Comparison of ENCODE assay signal across 26 cellular contexts in genomic region chr10:119362122-119362521, GRCh38.
DNase-seq lines count a peak whose midpoint lies in the region; ATAC-seq, FAIRE-seq and TF ChIP-seq lines count a peak whose summit lies in the region.
"Had no signal": no experiment of that assay in that cellular context is flagged by ENCODE, and none has a peak within 500 bp of the region (broad histone marks: within the 10 kb centered on the region; RNA-seq: fewer than 3 reads in every experiment).

No MANE protein-coding gene starts in this region.

- H3K4me1 ChIP-seq in BLaER1 treated with 17β-estradiol and CSF1 and Interleukin-3, amounts not matched to agents 10 nM and 100 nM, result peaks cover under 1 to 55% (median 43%) of the 10 kb centered on the region in 10 experiments; a peak in 17 of 20 replicates
- H3K4me1 ChIP-seq in adrenal gland (replicated peaks in 1 of 2) (peaks cover 6 to 23% of the 10 kb centered on the region in 2 donors), right atrium auricular region (peaks cover 0 to 49% of the 10 kb centered on the region in 2 donors), pancreas (peaks cover 0 to 19% (median 12%) of the 10 kb centered on the region in 3 donors), suprapubic skin (peaks cover 24% of the 10 kb centered on the region)

- no peaks in the 10 kb centered on the region for H4K20me1 ChIP-seq in BLaER1 treated with 17β-estradiol and CSF1 and Interleukin-3, amounts not matched to agents 10 nM and 100 nM

- ATAC-seq in pancreas, result peak in 3 of 4 donors; percentile 41 to 70 (median 63)
- ATAC-seq in activated CD8-positive, alpha-beta memory T cell treated with anti-CD3 and anti-CD28 coated beads, Interleukin-2, amount 10 ng/mL, durations not matched to agents 7 days and 5 days, result no peak
- ATAC-seq: Panc1; stimulated activated naive CD8-positive, alpha-beta T cell treated with anti-CD3 and anti-CD28 coated beads, Interleukin-15, amount 100 ng/mL, for 72 hours had no signal

- intact Hi-C loops in adrenal gland (cut with DNase I) (no loop called here), pancreas (cut with DNase I) (no loop called here)

- FAIRE-seq in pancreas (lab: Jason Lieb, UNC), result no peak
- FAIRE-seq in D721Med (lab: Jason Lieb, UNC), result no peak
- FAIRE-seq: urothelium cell line had no signal

- no peak for TF ChIP-seq EP300 in suprapubic skin (IDR thresholded peaks at IDR 0.05)

- DNase-seq in adrenal gland (peak in 5 of 7 donors; percentile 35 to 67 (median 41)), right atrium auricular region (ENCODE audit: low spot score) (no peak), pancreas (peak in 1 of 6 donors; percentile 42), D721Med (ENCODE audit: insufficient read length, low spot score) (no peak), suprapubic skin (ENCODE audit: low spot score in 2 of 2) (no peak)
- DNase-seq in activated CD8-positive, alpha-beta memory T cell treated with anti-CD3 and anti-CD28 coated beads, Interleukin-2, amount 10 ng/mL, durations not matched to agents 7 days and 5 days, result no peak
- DNase-seq in effector CD4-positive, alpha-beta T cell, result no peak
- DNase-seq: activated CD4-positive, CD25-positive, alpha-beta regulatory T cell treated with anti-CD3 and anti-CD28 coated beads, Interleukin-2, amount 50 U/mL, for 72 hours; activated CD8-positive, alpha-beta memory T cell treated with anti-CD3 and anti-CD28 coated beads for 24 hours; CD4-positive, alpha-beta T cell; cortex of kidney; HCEC 1CT; MV-4-11; naive B cell; NCI-H1930; NCI-H226; SK-N-SH; stimulated activated CD4-positive, alpha-beta T cell treated with anti-CD3 and anti-CD28 coated beads, Interleukin-2, amount 100 ng/mL, for 48 hours; stimulated activated naive CD8-positive, alpha-beta T cell treated with anti-CD3 and anti-CD28 coated beads, Interleukin-15, amount 100 ng/mL, for 72 hours had no signal

- no peak for TF ChIP-seq CTCF in adrenal gland (IDR thresholded peaks at IDR 0.05)
- no peak for TF ChIP-seq CTCF in right atrium auricular region (IDR thresholded peaks at IDR 0.05)
- TF ChIP-seq CTCF in pancreas (IDR thresholded peaks at IDR 0.05), result no peak
- no peak for TF ChIP-seq CTCF in D721Med (IDR thresholded peaks at IDR 0.05; ENCODE audit: insufficient read depth, missing control alignments)
- no peak for TF ChIP-seq CTCF in suprapubic skin (IDR thresholded peaks at IDR 0.05)

- peak overlapping the region in 9 of 11 experiments; percentile 10 to 43 (median 24); a peak in 14 of 22 replicates for H3K4me2 ChIP-seq in BLaER1 treated with 17β-estradiol and CSF1 and Interleukin-3, amounts not matched to agents 10 nM and 100 nM
- H3K4me2 ChIP-seq: SK-N-SH had no signal

- TF ChIP-seq POLR2A in adrenal gland (IDR thresholded peaks at IDR 0.05) (no peak), suprapubic skin (IDR thresholded peaks at IDR 0.05) (no peak)

- no peak overlapping the region for H3K4me3 Mint-ChIP-seq in activated CD8-positive, alpha-beta memory T cell treated with anti-CD3 and anti-CD28 coated beads, Interleukin-2, amount 10 ng/mL, durations not matched to agents 7 days and 5 days
- H3K4me3 Mint-ChIP-seq: activated naive CD8-positive, alpha-beta T cell; activated T-helper 1 cell treated with anti-CD3 and anti-CD28 coated beads, Interleukin-12 subunit alpha, Interleukin-12 subunit beta, Interleukin-2, Interleukin-4 antibody, amounts not matched to agents 30 ng/mL and 10 ng/mL and 1 ng/mL, durations not matched to agents 14 hours and 24 hours and 36 hours; brain; CD4-positive, alpha-beta T cell; stimulated activated naive CD8-positive, alpha-beta T cell treated with anti-CD3 and anti-CD28 coated beads, Interleukin-15, amount 100 ng/mL, for 72 hours had no signal

- no peak overlapping the region for H3K9ac ChIP-seq in BLaER1 treated with 17β-estradiol and CSF1 and Interleukin-3, amounts not matched to agents 10 nM and 100 nM
- H3K9ac ChIP-seq: SK-N-SH had no signal

- no peaks in the 10 kb centered on the region for H3K27me3 Mint-ChIP-seq in activated CD8-positive, alpha-beta memory T cell treated with anti-CD3 and anti-CD28 coated beads, Interleukin-2, amount 10 ng/mL, durations not matched to agents 7 days and 5 days
- H3K27me3 Mint-ChIP-seq: activated naive CD8-positive, alpha-beta T cell; brain; CD4-positive, alpha-beta T cell; naive B cell; stimulated activated naive CD8-positive, alpha-beta T cell treated with anti-CD3 and anti-CD28 coated beads, Interleukin-15, amount 100 ng/mL, for 72 hours had no signal

- H3K27me3 ChIP-seq in BLaER1 treated with 17β-estradiol and CSF1 and Interleukin-3, amounts not matched to agents 10 nM and 100 nM, result no peaks in the 10 kb centered on the region
- H3K27me3 ChIP-seq in adrenal gland (no peaks in the 10 kb centered on the region), right atrium auricular region (no peaks in the 10 kb centered on the region), pancreas (no peaks in the 10 kb centered on the region), suprapubic skin (no peaks in the 10 kb centered on the region)

- no peaks in the 10 kb centered on the region for H3K36me3 ChIP-seq in BLaER1 treated with 17β-estradiol and CSF1 and Interleukin-3, amounts not matched to agents 10 nM and 100 nM
- H3K36me3 ChIP-seq in adrenal gland (replicated peaks in 1 of 2), result no peaks in the 10 kb centered on the region
- H3K36me3 ChIP-seq in right atrium auricular region, result no peaks in the 10 kb centered on the region
- H3K36me3 ChIP-seq in pancreas, result no peaks in the 10 kb centered on the region
- H3K36me3 ChIP-seq in suprapubic skin, result no peaks in the 10 kb centered on the region

- CTCF ChIA-PET in activated CD8-positive, alpha-beta memory T cell treated with anti-CD3 and anti-CD28 coated beads, Interleukin-2, amount 10 ng/mL, durations not matched to agents 7 days and 5 days (lab: Charles Lee), result no interaction called here

- H3K9me3 ChIP-seq in BLaER1 treated with 17β-estradiol and CSF1 and Interleukin-3, amounts not matched to agents 10 nM and 100 nM (replicated peaks in 1 of 11), result peaks cover 2 to 15% (median 9%) of the 10 kb centered on the region in 11 experiments; a peak in 19 of 22 replicates
- no peaks in the 10 kb centered on the region for H3K9me3 ChIP-seq in adrenal gland (replicated peaks in 1 of 3)
- H3K9me3 ChIP-seq in right atrium auricular region, result no peaks in the 10 kb centered on the region
- no peaks in the 10 kb centered on the region for H3K9me3 ChIP-seq in pancreas
- no peaks in the 10 kb centered on the region for H3K9me3 ChIP-seq in suprapubic skin
- H3K9me3 ChIP-seq: SK-N-SH had no signal

- 35 to 50% (median 41%) methylated on average over 3 of the region's 3 CpGs for WGBS in adrenal gland, 4 donors
- WGBS in pancreas, 2 donors, result 33 to 39% methylated on average over 3 of the region's 3 CpGs
- WGBS in suprapubic skin, result 73% methylated on average over 3 of the region's 3 CpGs

- no peak overlapping the region for H3K27ac Mint-ChIP-seq in activated CD8-positive, alpha-beta memory T cell treated with anti-CD3 and anti-CD28 coated beads, Interleukin-2, amount 10 ng/mL, durations not matched to agents 7 days and 5 days
- H3K27ac Mint-ChIP-seq: activated naive CD8-positive, alpha-beta T cell; activated T-helper 1 cell treated with anti-CD3 and anti-CD28 coated beads, Interleukin-12 subunit alpha, Interleukin-12 subunit beta, Interleukin-2, Interleukin-4 antibody, amounts not matched to agents 30 ng/mL and 10 ng/mL and 1 ng/mL, durations not matched to agents 14 hours and 24 hours and 36 hours; brain; CD4-positive, alpha-beta T cell had no signal

- no peak overlapping the region for H3K4me3 ChIP-seq in BLaER1 treated with 17β-estradiol and CSF1 and Interleukin-3, amounts not matched to agents 10 nM and 100 nM
- H3K4me3 ChIP-seq in adrenal gland (no peak overlapping the region), right atrium auricular region (no peak overlapping the region), pancreas (no peak overlapping the region), suprapubic skin (no peak overlapping the region)

- peaks cover 3% of the 10 kb centered on the region for H3K9me3 Mint-ChIP-seq in activated CD8-positive, alpha-beta memory T cell treated with anti-CD3 and anti-CD28 coated beads, Interleukin-2, amount 10 ng/mL, durations not matched to agents 7 days and 5 days (ENCODE audit: low read depth)
- H3K9me3 Mint-ChIP-seq: brain; CD4-positive, alpha-beta T cell had no signal

- H3K36me3 Mint-ChIP-seq in activated CD8-positive, alpha-beta memory T cell treated with anti-CD3 and anti-CD28 coated beads, Interleukin-2, amount 10 ng/mL, durations not matched to agents 7 days and 5 days, result peaks cover 13% of the 10 kb centered on the region
- H3K36me3 Mint-ChIP-seq: brain had no signal

- no peak overlapping the region for H3K27ac ChIP-seq in BLaER1 treated with 17β-estradiol and CSF1 and Interleukin-3, amounts not matched to agents 10 nM and 100 nM
- peak overlapping the region in 2 of 5 donors; percentile 29 to 73 for H3K27ac ChIP-seq in adrenal gland
- peak overlapping the region; percentile 48 to 57 for H3K27ac ChIP-seq in right atrium auricular region
- H3K27ac ChIP-seq in pancreas, result no peak overlapping the region
- no peak overlapping the region for H3K27ac ChIP-seq in suprapubic skin
- H3K27ac ChIP-seq: HL-60 had no signal

- peaks cover 11% of the 10 kb centered on the region for H3K4me1 Mint-ChIP-seq in activated CD8-positive, alpha-beta memory T cell treated with anti-CD3 and anti-CD28 coated beads, Interleukin-2, amount 10 ng/mL, durations not matched to agents 7 days and 5 days

Comparison
In these comparisons a context has a peak if more than half of its experiments do, and no peak if none do; other contexts are left out.
1. H3K27ac ChIP-seq: peak in right atrium auricular region (2 of 2); none in BLaER1 treated with 17β-estradiol and CSF1 and Interleukin-3, amounts not matched to agents 10 nM and 100 nM (0 of 11), pancreas (0 of 4) and suprapubic skin (single experiment).
2. DNase-seq: peak in adrenal gland (5 of 7); none in right atrium auricular region (single experiment), D721Med (single experiment), suprapubic skin (0 of 2), activated CD8-positive, alpha-beta memory T cell treated with anti-CD3 and anti-CD28 coated beads, Interleukin-2, amount 10 ng/mL, durations not matched to agents 7 days and 5 days (single experiment) and effector CD4-positive, alpha-beta T cell (single experiment).